In the genomic region with DNA sequence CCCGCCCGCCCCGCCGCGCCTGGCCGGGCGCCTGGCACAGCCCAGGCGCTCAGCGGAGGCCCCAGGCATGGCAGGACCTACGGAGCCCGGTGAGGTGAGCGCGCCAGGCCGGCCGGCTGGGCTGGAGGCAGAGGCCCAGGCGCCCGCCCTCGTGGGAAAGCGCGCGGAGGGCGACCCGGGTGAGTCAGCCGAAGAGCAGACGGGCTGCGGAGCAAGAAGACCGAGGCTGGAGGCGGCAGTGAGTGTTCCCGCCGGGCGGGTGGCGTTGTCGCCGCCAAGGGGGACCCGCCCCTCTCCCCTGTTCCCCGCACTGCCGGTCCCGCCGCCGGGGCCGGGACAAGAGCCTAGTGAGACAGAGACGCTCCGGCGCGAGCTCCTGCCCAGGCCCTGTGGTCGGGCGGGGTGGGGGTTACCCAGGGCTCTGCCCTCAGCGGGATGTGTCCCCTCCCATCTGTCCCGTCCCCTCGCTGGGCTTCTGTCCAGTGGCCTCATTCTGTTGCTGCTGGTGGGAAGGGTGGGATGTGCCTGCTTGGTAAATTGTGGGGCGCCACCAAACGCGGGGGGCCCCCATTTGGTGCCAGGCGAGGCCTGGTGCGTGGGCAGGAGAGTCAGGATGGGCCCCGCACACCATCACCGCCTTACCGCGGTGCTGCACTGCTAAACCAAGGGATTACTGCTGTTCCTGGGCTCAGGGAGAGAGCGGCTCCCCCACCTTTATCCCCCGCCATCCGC, we compare ENCODE assay signal across 8 cellular contexts. TPM values are rescaled to one million over a fixed set of nuclear protein-coding genes. Genes with fewer than 3 reads are reported as not detected.
DNase-seq lines count a peak whose midpoint lies in the region; ATAC-seq and TF ChIP-seq lines count a peak whose summit lies in the region.

No MANE protein-coding gene starts in this region.

- TF ChIP-seq CTCF in ovary (IDR thresholded peaks at IDR 0.05) = no peak

- peak overlapping the region in 1 of 2 donors; percentile 17 for H3K27ac ChIP-seq in ovary

- WGBS in ovary, 3 donors = 3 to 7% (median 5%) methylated on average over 35 to 62 of the region's 62 CpGs

- ATAC-seq in GM19463 (IDR thresholded peaks at IDR 0.05; ENCODE audit: unreplicated experiment) = no peak

- no peak for TF ChIP-seq POLR2A in ovary (IDR thresholded peaks at IDR 0.05)

- peaks cover 7% of the 10 kb centered on the region for H3K4me1 ChIP-seq in ovary (ENCODE audit: insufficient read depth)

- no peaks in the 10 kb centered on the region for H3K9me3 ChIP-seq in ovary

- H3K27me3 ChIP-seq in ovary = no peaks in the 10 kb centered on the region

- no peak for TF ChIP-seq EP300 in ovary (IDR thresholded peaks at IDR 0.05)

- intact Hi-C loops in head of caudate nucleus (cut with DNase I) = no loop called here
- intact Hi-C loops in ovary (cut with DNase I) = no loop called here

- H3K36me3 ChIP-seq in ovary = no peaks in the 10 kb centered on the region

- H3K4me3 ChIP-seq in ovary = peak overlapping the region; percentile 33

- DNase-seq in activated gamma-delta T cell treated with Interleukin-2 at 50 U/mL for 16 hours (peak; percentile 19), activated gamma-delta T cell (lab: John Stamatoyannopoulos, UW) (no peak), head of caudate nucleus (peak in 38 of 42 donors; percentile 30 to 89 (median 54)), ovary (peak; percentile 69 to 86 (median 79)), ureter (ENCODE audit: low spot score) (peak; percentile 75), NCI-H2196 (lab: John Stamatoyannopoulos, UW; ENCODE audit: unreplicated experiment) (no peak)
- DNase-seq in activated T-cell treated with anti-CD3 and anti-CD28 coated beads, Interleukin-2, amount 50 U/mL, for 48 hours = peak; percentile 70 to 78

RNA-seq across cellular contexts. Expression of a gene that starts 17.0 kb away (rescaled TPM):
- total RNA-seq in ovary = not detected
- under 1 TPM in 1 of 2 donors, not detected in 1; 0.04 TPM for polyA plus RNA-seq in ovary
- not detected for total RNA-seq in ureter

RNA-seq across cellular contexts. Expression of a gene that starts 20.1 kb away (rescaled TPM):
- 10 to 100 TPM in 2 of 7 donors, 1 to 10 TPM in 5; 3.3 to 10.5 (median 6.8) TPM for total RNA-seq in ovary
- 1 to 10 TPM; 2.2 to 7.5 TPM for polyA plus RNA-seq in ovary
- 11.0 TPM for total RNA-seq in ureter

RNA-seq across cellular contexts. Expression of a gene that starts 54.5 kb away (rescaled TPM):
- total RNA-seq in ovary (10 to 100 TPM; 46.3 to 99.2 (median 72.5) TPM), ureter (81.6 TPM)
- polyA plus RNA-seq in ovary = 10 to 100 TPM; 37.7 to 97.6 TPM

Comparison
In these comparisons a context has a peak if more than half of its experiments do, and no peak if none do; other contexts are left out.
1. DNase-seq: peak in activated gamma-delta T cell treated with Interleukin-2 at 50 U/mL for 16 hours (single experiment), activated T-cell treated with anti-CD3 and anti-CD28 coated beads, Interleukin-2, amount 50 U/mL, for 48 hours (2 of 2), head of caudate nucleus (38 of 42), ovary (5 of 5) and ureter (single experiment); none in activated gamma-delta T cell (single experiment) and NCI-H2196 (single experiment).